In genomic region chr6:11938285-11938890, GRCh38 we compare ENCODE assay signal across 10 cellular contexts.
DNase-seq lines count a peak whose midpoint lies in the region; ATAC-seq and TF ChIP-seq lines count a peak whose summit lies in the region.
"Had no signal": no experiment of that assay in that cellular context is flagged by ENCODE, and none has a peak within 500 bp of the region (broad histone marks: within the 10 kb centered on the region; RNA-seq: fewer than 3 reads in every experiment).

No MANE protein-coding gene starts in this region.

- H3K27me3 Mint-ChIP-seq in nephron (ENCODE audit: low read depth) = peaks cover 3% of the 10 kb centered on the region

- 27 to 39% (median 33%) methylated on average over 8 of the region's 8 CpGs for WGBS in stomach, 5 donors

- no peaks in the 10 kb centered on the region for H3K27me3 ChIP-seq in stomach

- peak overlapping the region; percentile 31 to 95 (median 53) for H3K27ac Mint-ChIP-seq in nephron

- peaks cover 6% of the 10 kb centered on the region for H3K4me1 Mint-ChIP-seq in nephron

- no peak overlapping the region for H3K27ac ChIP-seq in stomach

- TF ChIP-seq POLR2A in erythroblast (IDR thresholded peaks at IDR 0.05; ENCODE audit: low read length) (no peak), stomach (IDR thresholded peaks at IDR 0.05) (no peak)

- TF ChIP-seq EP300 in stomach (IDR thresholded peaks at IDR 0.05) = no peak

- peak overlapping the region in 1 of 3 experiments; percentile 59 for H3K4me3 Mint-ChIP-seq in nephron

- no peaks in the 10 kb centered on the region for H3K36me3 ChIP-seq in stomach

- H3K4me3 ChIP-seq in stomach = no peak overlapping the region

- DNase-seq in CMK (ENCODE audit: low read depth) (peak; percentile 90), NCI-H2227 treated with DMSO at 0.1 percent for 48 hours (lab: John Stamatoyannopoulos, UW) (peak; percentile 56), erythroblast (lab: John Stamatoyannopoulos, UW) (peak; percentile 56 to 77), LoVo (ENCODE audit: low spot score) (no peak), stomach (no peak)
- no peak for DNase-seq in stimulated activated CD4-positive, alpha-beta T cell treated with anti-CD3 and anti-CD28 coated beads, Interleukin-2, amount 100 ng/mL, for 48 hours
- DNase-seq: effector CD8-positive, alpha-beta T cell; NCI-H446 treated with DMSO at 0.1 percent for 48 hours had no signal

- TF ChIP-seq CTCF in nephron (IDR thresholded peaks at IDR 0.05; ENCODE audit: unreplicated experiment in 3 of 3) = no peak
- no peak for TF ChIP-seq CTCF in stomach (IDR thresholded peaks at IDR 0.05)

- H3K9me3 ChIP-seq in stomach = no peaks in the 10 kb centered on the region

- no peaks in the 10 kb centered on the region for H3K9me3 Mint-ChIP-seq in nephron

- peaks cover 0 to 7% (median 3%) of the 10 kb centered on the region in 4 donors for H3K4me1 ChIP-seq in stomach

- no peak for ATAC-seq in GM18502 (IDR thresholded peaks at IDR 0.05; ENCODE audit: poor library complexity, unreplicated experiment)

- intact Hi-C loops in stomach (cut with DNase I; ENCODE audit: low total_unique reads) = no loop called here

- no peaks in the 10 kb centered on the region for H3K36me3 Mint-ChIP-seq in nephron (ENCODE audit: low read depth)

Comparison
In these comparisons a context has a peak if more than half of its experiments do, and no peak if none do; other contexts are left out.
1. DNase-seq: peak in CMK (single experiment), NCI-H2227 treated with DMSO at 0.1 percent for 48 hours (single experiment) and erythroblast (2 of 2); none in stimulated activated CD4-positive, alpha-beta T cell treated with anti-CD3 and anti-CD28 coated beads, Interleukin-2, amount 100 ng/mL, for 48 hours (0 of 2), LoVo (single experiment) and stomach (single experiment).